ENCODE assay signal across 15 cellular contexts in the genomic region with DNA sequence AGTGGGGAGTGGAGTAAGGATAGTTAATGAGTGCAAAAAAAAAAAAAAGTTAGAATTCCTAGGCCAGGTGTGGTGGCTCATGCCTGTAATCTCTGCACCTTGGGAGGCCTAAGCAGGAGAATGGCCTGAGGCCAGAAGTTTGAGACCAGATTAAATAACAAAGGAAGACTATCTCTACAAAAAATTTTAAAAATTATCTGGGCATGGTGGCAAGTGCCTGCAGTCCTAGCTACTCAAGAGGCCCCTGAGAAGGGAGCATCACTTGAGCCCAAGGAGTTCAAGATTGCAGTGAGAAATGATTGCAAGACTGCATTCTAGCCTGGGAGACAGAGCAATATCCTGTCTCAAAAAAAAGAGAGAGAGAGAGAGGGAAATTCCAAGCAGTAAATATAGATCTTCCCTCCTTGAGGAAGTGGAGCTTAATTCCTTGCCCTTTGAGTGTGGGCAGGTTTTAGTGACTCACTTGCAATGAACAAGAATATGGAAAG. TPM values are rescaled to one million over a fixed set of nuclear protein-coding genes. Genes with fewer than 3 reads are reported as not detected.
DNase-seq lines count a peak whose midpoint lies in the region; ATAC-seq and TF ChIP-seq lines count a peak whose summit lies in the region.
"Had no signal": no experiment of that assay in that cellular context is flagged by ENCODE, and none has a peak within 500 bp of the region (broad histone marks: within the 10 kb centered on the region; RNA-seq: fewer than 3 reads in every experiment).

No MANE protein-coding gene starts in this region.

- intact Hi-C loops in activated T-helper 1 cell treated with anti-CD3 and anti-CD28 coated beads, Interleukin-12 subunit alpha, Interleukin-12 subunit beta, Interleukin-2, Interleukin-4 antibody, amounts not matched to agents 30 ng/mL and 10 ng/mL and 1 ng/mL, durations not matched to agents 14 hours and 24 hours and 36 hours (cut with micrococcal nuclease), result no loop called here
- intact Hi-C loops in upper lobe of right lung (cut with DNase I), result no loop called here

- H3K4me1 Mint-ChIP-seq in GM23338 (peaks cover 14% of the 10 kb centered on the region), WTC11 (peaks cover 22% of the 10 kb centered on the region), T-cell (no peaks in the 10 kb centered on the region)
- no peaks in the 10 kb centered on the region for H3K4me1 Mint-ChIP-seq in stimulated activated memory B cell treated with anti-CD40 and anti-IgM and Interleukin-4, amounts not matched to agents 10 μg/mL and 1 μg/mL and 100 μg/mL, for 72 hours
- peaks cover 9% of the 10 kb centered on the region for H3K4me1 Mint-ChIP-seq in activated T-helper 1 cell treated with anti-CD3 and anti-CD28 coated beads, Interleukin-12 subunit alpha, Interleukin-12 subunit beta, Interleukin-2, Interleukin-4 antibody, amounts not matched to agents 30 ng/mL and 10 ng/mL and 1 ng/mL, durations not matched to agents 14 hours and 24 hours and 36 hours (ENCODE audit: low read depth)
- H3K4me1 Mint-ChIP-seq: activated naive CD4-positive, alpha-beta T cell treated with anti-CD3 and anti-CD28 coated beads, Interleukin-2, amount 50 U/mL, for 24 hours; neural crest cell had no signal

- no peaks in the 10 kb centered on the region for H4K20me1 ChIP-seq in GM23338 (replicated peaks; ENCODE audit: insufficient read depth)

- H3F3A ChIP-seq in GM23338 (replicated peaks; ENCODE audit: low read depth), result no peaks in the 10 kb centered on the region

- H3K27me3 Mint-ChIP-seq in GM23338 (ENCODE audit: insufficient read depth, low read depth, poor library complexity) (peaks cover 4% of the 10 kb centered on the region), WTC11 (ENCODE audit: low read depth) (no peaks in the 10 kb centered on the region), T-cell (peaks cover 18 to 30% of the 10 kb centered on the region in 2 donors)
- H3K27me3 Mint-ChIP-seq in stimulated activated memory B cell treated with anti-CD40 and anti-IgM and Interleukin-4, amounts not matched to agents 10 μg/mL and 1 μg/mL and 100 μg/mL, for 72 hours, result peaks cover 25% of the 10 kb centered on the region
- H3K27me3 Mint-ChIP-seq in activated T-helper 1 cell treated with anti-CD3 and anti-CD28 coated beads, Interleukin-12 subunit alpha, Interleukin-12 subunit beta, Interleukin-2, Interleukin-4 antibody, amounts not matched to agents 30 ng/mL and 10 ng/mL and 1 ng/mL, durations not matched to agents 14 hours and 24 hours and 36 hours (ENCODE audit: insufficient read depth), result peaks cover 4% of the 10 kb centered on the region

- POLR2A ChIA-PET in WTC11 (lab: Charles Lee) (no interaction called here), T-cell (lab: Charles Lee) (no interaction called here)

- no peak overlapping the region for H2AFZ ChIP-seq in GM23338

- H3K9me3 Mint-ChIP-seq in GM23338, result no peaks in the 10 kb centered on the region
- peaks cover 6% of the 10 kb centered on the region for H3K9me3 Mint-ChIP-seq in WTC11
- H3K9me3 Mint-ChIP-seq in stimulated activated memory B cell treated with anti-CD40 and anti-IgM and Interleukin-4, amounts not matched to agents 10 μg/mL and 1 μg/mL and 100 μg/mL, for 72 hours, result peaks cover 3% of the 10 kb centered on the region
- no peaks in the 10 kb centered on the region for H3K9me3 Mint-ChIP-seq in T-cell
- H3K9me3 Mint-ChIP-seq in activated T-helper 1 cell treated with anti-CD3 and anti-CD28 coated beads, Interleukin-12 subunit alpha, Interleukin-12 subunit beta, Interleukin-2, Interleukin-4 antibody, amounts not matched to agents 30 ng/mL and 10 ng/mL and 1 ng/mL, durations not matched to agents 14 hours and 24 hours and 36 hours, result peaks cover 5% of the 10 kb centered on the region
- H3K9me3 Mint-ChIP-seq: activated naive CD4-positive, alpha-beta T cell treated with anti-CD3 and anti-CD28 coated beads, Interleukin-2, amount 50 U/mL, for 24 hours; neural crest cell had no signal

- H3K4me3 Mint-ChIP-seq in GM23338 (no peak overlapping the region), WTC11 (no peak overlapping the region), T-cell (no peak overlapping the region)
- H3K4me3 Mint-ChIP-seq in stimulated activated memory B cell treated with anti-CD40 and anti-IgM and Interleukin-4, amounts not matched to agents 10 μg/mL and 1 μg/mL and 100 μg/mL, for 72 hours, result no peak overlapping the region
- no peak overlapping the region for H3K4me3 Mint-ChIP-seq in activated T-helper 1 cell treated with anti-CD3 and anti-CD28 coated beads, Interleukin-12 subunit alpha, Interleukin-12 subunit beta, Interleukin-2, Interleukin-4 antibody, amounts not matched to agents 30 ng/mL and 10 ng/mL and 1 ng/mL, durations not matched to agents 14 hours and 24 hours and 36 hours
- H3K4me3 Mint-ChIP-seq: activated naive CD4-positive, alpha-beta T cell treated with anti-CD3 and anti-CD28 coated beads, Interleukin-2, amount 50 U/mL, for 24 hours; neural crest cell had no signal

- CTCF ChIA-PET in WTC11 (lab: Charles Lee) (interaction anchor here (0.7 kb wide), 1 partner anchor 543 kb away, joined by 3 read pairs; no protein-coding TSS in a partner anchor), T-cell (lab: Charles Lee) (no interaction called here)

- H3K4me3 ChIP-seq in GM23338, result no peak overlapping the region
- H3K4me3 ChIP-seq in upper lobe of right lung, result no peak overlapping the region
- H3K4me3 ChIP-seq: gastroesophageal sphincter had no signal

- H3K27ac Mint-ChIP-seq in GM23338 (peak overlapping the region; percentile 9; the same call in 1 of the 2 replicates), WTC11 (peak overlapping the region; percentile 63), T-cell (no peak overlapping the region)
- no peak overlapping the region for H3K27ac Mint-ChIP-seq in stimulated activated memory B cell treated with anti-CD40 and anti-IgM and Interleukin-4, amounts not matched to agents 10 μg/mL and 1 μg/mL and 100 μg/mL, for 72 hours
- H3K27ac Mint-ChIP-seq in activated T-helper 1 cell treated with anti-CD3 and anti-CD28 coated beads, Interleukin-12 subunit alpha, Interleukin-12 subunit beta, Interleukin-2, Interleukin-4 antibody, amounts not matched to agents 30 ng/mL and 10 ng/mL and 1 ng/mL, durations not matched to agents 14 hours and 24 hours and 36 hours, result no peak overlapping the region
- H3K27ac Mint-ChIP-seq: activated naive CD4-positive, alpha-beta T cell treated with anti-CD3 and anti-CD28 coated beads, Interleukin-2, amount 50 U/mL, for 24 hours had no signal

- H3K27me3 ChIP-seq in GM23338 (ENCODE audit: insufficient read depth) (no peaks in the 10 kb centered on the region), foreskin keratinocyte (no peaks in the 10 kb centered on the region), upper lobe of right lung (no peaks in the 10 kb centered on the region)
- H3K27me3 ChIP-seq: gastroesophageal sphincter had no signal

- DNase-seq in GM23338 (ENCODE audit: low spot score) (peak; percentile 67), WTC11 (ENCODE audit: low spot score) (no peak), foreskin keratinocyte (peak; percentile 60 to 84), T-cell (no peak), upper lobe of right lung (no peak)
- no peak for DNase-seq in activated T-helper 1 cell treated with anti-CD3 and anti-CD28 coated beads, Interleukin-12 subunit alpha, Interleukin-12 subunit beta, Interleukin-2, Interleukin-4 antibody, amounts not matched to agents 30 ng/mL and 10 ng/mL and 1 ng/mL, durations not matched to agents 14 hours and 24 hours and 36 hours (ENCODE audit: low spot score)
- DNase-seq: cortex of kidney, kidney, NCI-H1436, NCI-H526, SHP77 had no signal

- ATAC-seq in GM23338, result peak; percentile 85
- peak; percentile 95 for ATAC-seq in WTC11
- ATAC-seq in foreskin keratinocyte, result peak; percentile 90
- ATAC-seq in stimulated activated memory B cell treated with anti-CD40 and anti-IgM and Interleukin-4, amounts not matched to agents 10 μg/mL and 1 μg/mL and 100 μg/mL, for 72 hours, result peak; percentile 47
- no peak for ATAC-seq in T-cell (replicated peaks in 1 of 4)
- no peak for ATAC-seq in upper lobe of right lung
- ATAC-seq: gastroesophageal sphincter had no signal

- H3K4me2 ChIP-seq in GM23338, result peak overlapping the region; percentile 8; the same call in 1 of the 2 replicates

- no peaks in the 10 kb centered on the region for H3K79me2 ChIP-seq in GM23338 (replicated peaks; ENCODE audit: insufficient read depth)

- no peaks in the 10 kb centered on the region for H3K9me2 ChIP-seq in GM23338 (ENCODE audit: insufficient read depth)

- H3K27ac ChIP-seq in GM23338 (ENCODE audit: low read depth) (peak overlapping the region; percentile 26; the same call in 1 of the 2 replicates), foreskin keratinocyte (no peak overlapping the region), upper lobe of right lung (no peak overlapping the region)
- H3K27ac ChIP-seq: gastroesophageal sphincter had no signal

- peaks cover 22% of the 10 kb centered on the region for H3K4me1 ChIP-seq in GM23338 (ENCODE audit: insufficient read depth)
- H3K4me1 ChIP-seq in foreskin keratinocyte, result peaks cover 11% of the 10 kb centered on the region
- H3K4me1 ChIP-seq in upper lobe of right lung, result no peaks in the 10 kb centered on the region
- H3K4me1 ChIP-seq: gastroesophageal sphincter had no signal

- no peaks in the 10 kb centered on the region for H3K36me3 Mint-ChIP-seq in GM23338 (ENCODE audit: low read depth)
- no peaks in the 10 kb centered on the region for H3K36me3 Mint-ChIP-seq in WTC11
- H3K36me3 Mint-ChIP-seq in stimulated activated memory B cell treated with anti-CD40 and anti-IgM and Interleukin-4, amounts not matched to agents 10 μg/mL and 1 μg/mL and 100 μg/mL, for 72 hours, result no peaks in the 10 kb centered on the region
- H3K36me3 Mint-ChIP-seq in T-cell, result no peaks in the 10 kb centered on the region
- H3K36me3 Mint-ChIP-seq in activated T-helper 1 cell treated with anti-CD3 and anti-CD28 coated beads, Interleukin-12 subunit alpha, Interleukin-12 subunit beta, Interleukin-2, Interleukin-4 antibody, amounts not matched to agents 30 ng/mL and 10 ng/mL and 1 ng/mL, durations not matched to agents 14 hours and 24 hours and 36 hours (ENCODE audit: low read depth), result no peaks in the 10 kb centered on the region
- H3K36me3 Mint-ChIP-seq: activated naive CD4-positive, alpha-beta T cell treated with anti-CD3 and anti-CD28 coated beads, Interleukin-2, amount 50 U/mL, for 24 hours had no signal

- no peaks in the 10 kb centered on the region for H3K9me3 ChIP-seq in upper lobe of right lung
- H3K9me3 ChIP-seq: gastroesophageal sphincter had no signal

- TF ChIP-seq CTCF in GM23338 (conservative IDR thresholded peaks at IDR 0.05; ENCODE audit: low read depth in 2 of 2) (no peak), WTC11 (IDR thresholded peaks at IDR 0.05) (no peak), foreskin keratinocyte (conservative IDR thresholded peaks at IDR 0.05) (no peak), upper lobe of right lung (IDR thresholded peaks at IDR 0.05) (no peak)

- H3K36me3 ChIP-seq in GM23338 (ENCODE audit: insufficient read depth), result no peaks in the 10 kb centered on the region
- no peaks in the 10 kb centered on the region for H3K36me3 ChIP-seq in upper lobe of right lung
- H3K36me3 ChIP-seq: gastroesophageal sphincter had no signal

RNA-seq across cellular contexts. Expression of a gene that starts 19.5 kb away (rescaled TPM):
- 26.9 and 31.9 TPM in 2 replicates for total RNA-seq in GM23338 (2014; rRNA removed; shearing (Covaris generic))
- polyA plus RNA-seq in GM23338 (2016; fragmentation: Nextera tagmentation; extraction: Ambion mirVana), result 7.9 and 9.8 TPM in 2 replicates
- 26.0 to 27.5 TPM (median 26.6 TPM) in 3 replicates for total RNA-seq in WTC11 (2021)
- 16.7 and 17.4 TPM in 2 replicates for total RNA-seq in foreskin keratinocyte
- polyA plus RNA-seq in foreskin keratinocyte, result 9.5 and 10.0 TPM in 2 replicates
- 10 to 100 TPM; 22.3 to 35.0 (median 30.0) TPM for total RNA-seq in T-cell
- 42.3 and 44.8 TPM in 2 replicates for total RNA-seq in activated T-helper 1 cell treated with anti-CD3 and anti-CD28 coated beads, Interleukin-12 subunit alpha, Interleukin-12 subunit beta, Interleukin-2, Interleukin-4 antibody, amounts not matched to agents 30 ng/mL and 10 ng/mL and 1 ng/mL, durations not matched to agents 14 hours and 24 hours and 36 hours
- 15.3 TPM for total RNA-seq in upper lobe of right lung

Comparison
In these comparisons a context has a peak if more than half of its experiments do, and no peak if none do; other contexts are left out.
1. ATAC-seq: peak in GM23338 (single experiment), WTC11 (single experiment), foreskin keratinocyte (single experiment) and stimulated activated memory B cell treated with anti-CD40 and anti-IgM and Interleukin-4, amounts not matched to agents 10 μg/mL and 1 μg/mL and 100 μg/mL, for 72 hours (single experiment); none in T-cell (0 of 4) and upper lobe of right lung (single experiment).
2. DNase-seq: peak in GM23338 (single experiment) and foreskin keratinocyte (2 of 2); none in WTC11 (single experiment), T-cell (0 of 34), activated T-helper 1 cell treated with anti-CD3 and anti-CD28 coated beads, Interleukin-12 subunit alpha, Interleukin-12 subunit beta, Interleukin-2, Interleukin-4 antibody, amounts not matched to agents 30 ng/mL and 10 ng/mL and 1 ng/mL, durations not matched to agents 14 hours and 24 hours and 36 hours (single experiment) and upper lobe of right lung (single experiment).
3. H3K27ac Mint-ChIP-seq: peak in GM23338 (single experiment) and WTC11 (single experiment); none in stimulated activated memory B cell treated with anti-CD40 and anti-IgM and Interleukin-4, amounts not matched to agents 10 μg/mL and 1 μg/mL and 100 μg/mL, for 72 hours (single experiment), T-cell (0 of 2) and activated T-helper 1 cell treated with anti-CD3 and anti-CD28 coated beads, Interleukin-12 subunit alpha, Interleukin-12 subunit beta, Interleukin-2, Interleukin-4 antibody, amounts not matched to agents 30 ng/mL and 10 ng/mL and 1 ng/mL, durations not matched to agents 14 hours and 24 hours and 36 hours (single experiment).